Comparison of ENCODE assay signal across 8 cellular contexts in genomic region chr4:101018836-101019235, GRCh38.
DNase-seq lines count a peak whose midpoint lies in the region; ATAC-seq and TF ChIP-seq lines count a peak whose summit lies in the region.

No MANE protein-coding gene starts in this region.

- H3K9me2 ChIP-seq in hepatocyte (replicated peaks; ENCODE audit: insufficient read depth): no peaks in the 10 kb centered on the region

- H3K4me1 ChIP-seq in HUES48 (ENCODE audit: control insufficient read depth, insufficient read depth, low read length) (peaks cover 36% of the 10 kb centered on the region), hepatocyte (ENCODE audit: insufficient read depth) (no peaks in the 10 kb centered on the region), smooth muscle cell (ENCODE audit: low read depth) (peaks cover 27% of the 10 kb centered on the region), aorta (ENCODE audit: control insufficient read depth in 1 of 2, insufficient read depth in 2 of 2, low read length in 2 of 2) (peaks cover 1 to 7% of the 10 kb centered on the region in 2 donors)

- H3K79me2 ChIP-seq in hepatocyte (no peaks in the 10 kb centered on the region), smooth muscle cell (ENCODE audit: low read depth) (no peaks in the 10 kb centered on the region)

- DNase-seq in hepatocyte (ENCODE audit: low spot score) (no peak), NCI-H2029 treated with DMSO at 0.1 percent for 48 hours (lab: John Stamatoyannopoulos, UW) (no peak), DMS79 (lab: John Stamatoyannopoulos, UW) (no peak), smooth muscle cell (lab: John Stamatoyannopoulos, UW; ENCODE audit: unreplicated experiment) (no peak), aorta (no peak)

- H3K4me3 ChIP-seq in HUES48 (ENCODE audit: low read depth, low read length) (no peak overlapping the region), hepatocyte (no peak overlapping the region), smooth muscle cell (no peak overlapping the region), aorta (ENCODE audit: low read length in 2 of 2) (no peak overlapping the region)

- H3K9ac ChIP-seq in HUES48 (ENCODE audit: low read depth, low read length): no peak overlapping the region
- no peak overlapping the region for H3K9ac ChIP-seq in smooth muscle cell (ENCODE audit: low read depth)

- H3K9me3 ChIP-seq in HUES48 (ENCODE audit: control insufficient read depth, insufficient read depth, low read length): no peaks in the 10 kb centered on the region
- H3K9me3 ChIP-seq in hepatocyte (ENCODE audit: low read depth): no peaks in the 10 kb centered on the region
- H3K9me3 ChIP-seq in smooth muscle cell (replicated peaks; ENCODE audit: low read depth): no peaks in the 10 kb centered on the region
- H3K9me3 ChIP-seq in aorta (ENCODE audit: control insufficient read depth, low read length): no peaks in the 10 kb centered on the region

- H3K36me3 ChIP-seq in HUES48 (ENCODE audit: control insufficient read depth, insufficient read depth, low read length) (no peaks in the 10 kb centered on the region), hepatocyte (replicated peaks; ENCODE audit: insufficient read depth, low read depth) (no peaks in the 10 kb centered on the region), smooth muscle cell (ENCODE audit: low read depth) (no peaks in the 10 kb centered on the region), aorta (ENCODE audit: control insufficient read depth in 1 of 2, insufficient read depth in 2 of 2, low read length in 1 of 2) (no peaks in the 10 kb centered on the region)

- ATAC-seq in GM18520 (IDR thresholded peaks at IDR 0.05; ENCODE audit: unreplicated experiment) (peak; percentile 28), GM21825 (IDR thresholded peaks at IDR 0.05; ENCODE audit: unreplicated experiment) (peak; percentile 59), aorta (ENCODE audit: low FRiP score) (no peak)

- H3K27me3 ChIP-seq in HUES48 (ENCODE audit: control insufficient read depth, insufficient read depth, low read length) (no peaks in the 10 kb centered on the region), hepatocyte (no peaks in the 10 kb centered on the region), smooth muscle cell (ENCODE audit: low read depth) (no peaks in the 10 kb centered on the region), aorta (ENCODE audit: control insufficient read depth in 1 of 2, insufficient read depth in 2 of 2, low read length in 1 of 2) (no peaks in the 10 kb centered on the region)

- H3F3A ChIP-seq in smooth muscle cell (ENCODE audit: low read depth): peaks cover 11% of the 10 kb centered on the region

- no peaks in the 10 kb centered on the region for H4K20me1 ChIP-seq in hepatocyte (ENCODE audit: insufficient read depth, poor library complexity, severe bottlenecking)
- no peaks in the 10 kb centered on the region for H4K20me1 ChIP-seq in smooth muscle cell (ENCODE audit: low read depth)

- H2AFZ ChIP-seq in hepatocyte: no peak overlapping the region
- H2AFZ ChIP-seq in smooth muscle cell (ENCODE audit: low read depth): no peak overlapping the region

- no peak overlapping the region for H3K4me2 ChIP-seq in hepatocyte
- no peak overlapping the region for H3K4me2 ChIP-seq in smooth muscle cell

- H3K27ac ChIP-seq in HUES48 (ENCODE audit: low read depth, low read length): peak overlapping the region; percentile 89
- peak overlapping the region; percentile 69 for H3K27ac ChIP-seq in hepatocyte
- no peak overlapping the region for H3K27ac ChIP-seq in smooth muscle cell (ENCODE audit: low read depth)
- H3K27ac ChIP-seq in aorta (ENCODE audit: low read depth in 1 of 2, low read length in 2 of 2): no peak overlapping the region

- intact Hi-C loops in aorta (cut with DNase I): no loop called here

- TF ChIP-seq CTCF in hepatocyte (IDR thresholded peaks at IDR 0.05; ENCODE audit: poor library complexity) (no peak), smooth muscle cell (IDR thresholded peaks at IDR 0.05; ENCODE audit: borderline replicate concordance, insufficient read depth, poor library complexity, severe bottlenecking) (no peak)

- WGBS in hepatocyte (ENCODE audit: low lambda C conversion rate, missing lambda C conversion rate): 96% methylated on average over 5 of the region's 5 CpGs
- 95% methylated on average over 5 of the region's 5 CpGs for WGBS in smooth muscle cell (ENCODE audit: low lambda C conversion rate)
- 91 to 95% methylated on average over 5 of the region's 5 CpGs for WGBS in aorta, 2 donors

Comparison
In these comparisons a context has a peak if more than half of its experiments do, and no peak if none do; other contexts are left out.
1. H3K27ac ChIP-seq: peak in HUES48 (single experiment) and hepatocyte (single experiment); none in smooth muscle cell (single experiment) and aorta (0 of 2).